23 cellular contexts compared by ENCODE assay signal in the genomic region with DNA sequence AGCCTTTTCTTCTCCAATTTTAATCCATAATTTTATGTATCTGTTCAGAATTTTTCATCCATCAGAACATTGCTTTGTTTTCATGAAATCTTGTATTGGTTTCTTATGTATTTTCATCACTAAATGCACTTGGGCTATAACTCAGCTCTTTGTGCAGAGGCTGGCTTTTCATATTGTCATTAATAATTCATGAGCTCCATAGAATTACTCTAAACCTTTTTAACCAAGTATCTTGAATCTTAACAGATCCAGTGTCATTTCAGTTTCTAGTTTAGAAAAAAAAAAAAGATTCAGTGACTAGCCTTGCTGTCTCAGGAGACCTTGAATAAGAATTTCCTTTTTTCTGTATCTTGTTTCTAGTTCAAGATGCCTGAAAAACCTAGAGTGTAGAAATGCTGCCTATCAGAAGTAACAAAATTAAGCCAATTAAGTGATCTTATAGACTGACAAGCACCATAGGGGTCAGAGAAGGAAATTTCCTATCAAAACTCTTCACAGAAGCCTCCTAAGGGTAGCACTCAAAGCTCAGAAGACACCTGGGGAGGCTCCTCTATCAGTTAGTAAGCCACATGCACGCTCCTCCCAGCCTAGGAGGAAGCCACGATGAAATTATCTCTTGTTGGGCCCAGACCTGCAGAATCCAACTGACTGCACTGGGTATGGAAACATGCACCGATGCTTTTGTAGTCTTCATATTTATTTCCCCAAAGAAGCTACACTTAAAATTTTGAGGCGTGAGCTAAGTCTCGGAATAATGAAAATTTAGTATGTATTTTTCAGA.
"Had no signal": no experiment of that assay in that cellular context is flagged by ENCODE, and none has a peak within 500 bp of the region (broad histone marks: within the 10 kb centered on the region; RNA-seq: fewer than 3 reads in every experiment).

No MANE protein-coding gene starts in this region.

- ATAC-seq: activated CD8-positive, alpha-beta T cell treated with anti-CD3 and anti-CD28 coated beads for 36 hours; gastroesophageal sphincter; heart right ventricle; left ventricle myocardium superior; naive thymus-derived CD8-positive, alpha-beta T cell; stimulated activated naive B cell treated with anti-CD40 and anti-IgM and Interleukin-4, amounts not matched to agents 10 μg/mL and 1 μg/mL and 100 μg/mL, for 72 hours had no signal

- H3K27me3 Mint-ChIP-seq: dendritic cell treated with granulocyte-macrophage colony-stimulating factor and Interleukin-4, amounts not matched to agents 40 ng/mL and 50 ng/mL, for 4 days had no signal

- DNase-seq: activated CD4-positive, alpha-beta T cell treated with anti-CD3 and anti-CD28 coated beads, Interleukin-2, amount 10 ng/mL, durations not matched to agents 24 days and 14 days; activated CD8-positive, alpha-beta T cell treated with anti-CD3 and anti-CD28 coated beads for 36 hours; activated effector memory CD4-positive, alpha-beta T cell treated with Interleukin-2 at 50 U/mL for 16 hours; activated naive CD4-positive, alpha-beta T cell treated with anti-CD3 and anti-CD28 coated beads, Interleukin-2, amount 50 U/mL, for 16 hours; activated T-cell treated with anti-CD3 and anti-CD28 coated beads, Interleukin-2, amount 50 U/mL, for 48 hours; cerebellar nuclear complex; effector memory CD4-positive, alpha-beta T cell; heart right ventricle; immature natural killer cell; kidney glomerular epithelial cell; left ventricle myocardium superior; naive thymus-derived CD8-positive, alpha-beta T cell; stimulated activated naive B cell treated with anti-CD40 and anti-IgM and Interleukin-4, amounts not matched to agents 10 μg/mL and 1 μg/mL and 100 μg/mL, for 72 hours; T1000; thyroid gland had no signal

- H3K27ac Mint-ChIP-seq: activated CD4-positive, alpha-beta T cell treated with anti-CD3 and anti-CD28 coated beads, Interleukin-2, amount 10 ng/mL, durations not matched to agents 24 days and 14 days; activated CD8-positive, alpha-beta T cell treated with anti-CD3 and anti-CD28 coated beads for 36 hours; dendritic cell treated with granulocyte-macrophage colony-stimulating factor and Interleukin-4, amounts not matched to agents 40 ng/mL and 50 ng/mL, for 4 days; immature natural killer cell; memory B cell; naive thymus-derived CD8-positive, alpha-beta T cell; stimulated activated naive B cell treated with anti-CD40 and anti-IgM and Interleukin-4, amounts not matched to agents 10 μg/mL and 1 μg/mL and 100 μg/mL, for 72 hours had no signal

- H3K4me3 Mint-ChIP-seq: activated CD4-positive, alpha-beta T cell treated with anti-CD3 and anti-CD28 coated beads, Interleukin-2, amount 10 ng/mL, durations not matched to agents 24 days and 14 days; activated CD8-positive, alpha-beta T cell treated with anti-CD3 and anti-CD28 coated beads for 36 hours; dendritic cell treated with granulocyte-macrophage colony-stimulating factor and Interleukin-4, amounts not matched to agents 40 ng/mL and 50 ng/mL, for 4 days; immature natural killer cell; memory B cell; naive thymus-derived CD8-positive, alpha-beta T cell; stimulated activated naive B cell treated with anti-CD40 and anti-IgM and Interleukin-4, amounts not matched to agents 10 μg/mL and 1 μg/mL and 100 μg/mL, for 72 hours had no signal

- H3K4me1 Mint-ChIP-seq: activated CD4-positive, alpha-beta T cell treated with anti-CD3 and anti-CD28 coated beads, Interleukin-2, amount 10 ng/mL, durations not matched to agents 24 days and 14 days; immature natural killer cell; memory B cell; naive thymus-derived CD8-positive, alpha-beta T cell; stimulated activated naive B cell treated with anti-CD40 and anti-IgM and Interleukin-4, amounts not matched to agents 10 μg/mL and 1 μg/mL and 100 μg/mL, for 72 hours had no signal

- H3K9me3 Mint-ChIP-seq: activated CD4-positive, alpha-beta T cell treated with anti-CD3 and anti-CD28 coated beads, Interleukin-2, amount 10 ng/mL, durations not matched to agents 24 days and 14 days; activated CD8-positive, alpha-beta T cell treated with anti-CD3 and anti-CD28 coated beads for 36 hours; dendritic cell treated with granulocyte-macrophage colony-stimulating factor and Interleukin-4, amounts not matched to agents 40 ng/mL and 50 ng/mL, for 4 days had no signal

- H3K27ac ChIP-seq: ascending aorta, breast epithelium, esophagus muscularis mucosa, gastroesophageal sphincter, heart right ventricle, neutrophil, parathyroid adenoma, thyroid gland had no signal

- H3K27me3 ChIP-seq: ascending aorta, breast epithelium, esophagus muscularis mucosa, gastroesophageal sphincter, heart right ventricle, neutrophil, thyroid gland had no signal

- H3K36me3 Mint-ChIP-seq: immature natural killer cell; memory B cell; naive thymus-derived CD8-positive, alpha-beta T cell; stimulated activated naive B cell treated with anti-CD40 and anti-IgM and Interleukin-4, amounts not matched to agents 10 μg/mL and 1 μg/mL and 100 μg/mL, for 72 hours had no signal
